ENCODE assay signal across 9 cellular contexts in the genomic region with DNA sequence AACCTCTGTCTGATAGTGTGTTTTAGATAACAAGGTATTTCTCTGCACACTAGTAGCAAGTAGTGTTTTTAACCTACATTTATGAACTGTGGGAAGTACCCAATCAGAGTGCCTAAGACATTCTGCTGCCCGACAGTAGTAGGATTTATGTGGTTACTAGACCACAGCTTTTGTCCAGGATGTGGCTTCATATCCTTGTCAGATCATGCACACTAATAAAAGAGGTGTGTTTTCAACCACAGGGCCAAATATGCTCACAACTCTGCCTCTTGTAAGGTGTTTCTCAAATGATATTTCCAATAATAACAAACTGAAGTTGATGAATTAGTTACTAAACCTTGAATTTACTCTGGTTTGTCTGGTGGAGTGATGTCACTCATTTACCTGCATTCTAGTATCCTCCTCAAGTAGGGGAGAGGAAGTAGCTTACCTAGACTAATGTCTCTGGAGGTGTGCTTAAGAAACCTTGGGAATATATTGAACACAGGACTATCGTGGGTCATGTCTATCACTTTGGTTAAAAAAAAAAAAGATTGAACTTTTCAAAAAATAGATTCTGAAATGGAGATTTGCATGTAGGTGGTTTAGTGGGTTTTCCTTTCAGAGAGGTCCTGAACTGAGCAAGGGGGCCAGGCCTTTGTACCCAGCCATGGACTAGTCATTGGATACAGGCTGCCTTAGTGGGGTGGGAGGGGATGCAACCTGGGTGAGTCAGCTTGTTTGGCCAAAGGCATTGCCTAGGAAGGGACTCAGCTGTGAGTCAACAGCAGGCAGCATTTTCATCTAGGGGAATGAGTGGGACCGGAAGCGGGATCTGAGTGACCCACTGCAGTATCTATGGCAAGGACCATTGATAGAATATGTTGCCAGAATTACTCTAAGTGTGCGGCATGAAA. TPM values are rescaled to one million over a fixed set of nuclear protein-coding genes. Genes with fewer than 3 reads are reported as not detected.
A peak's percentile ranks its signal among the peaks of the same experiment; 100 is the strongest.
DNase-seq lines count a peak whose midpoint lies in the region; ATAC-seq and TF ChIP-seq lines count a peak whose summit lies in the region.
"Had no signal": no experiment of that assay in that cellular context is flagged by ENCODE, and none has a peak within 500 bp of the region (broad histone marks: within the 10 kb centered on the region; RNA-seq: fewer than 3 reads in every experiment).

No MANE protein-coding gene starts in this region.

- H3K9me3 ChIP-seq in IMR-90 (ENCODE audit: control insufficient read depth, insufficient read depth, low read length) (no peaks in the 10 kb centered on the region), Caco-2 (no peaks in the 10 kb centered on the region)

- BruUV-seq in Calu3 (replicated peaks; lab: Mats Ljungman, UMichigan): no TSS peak
- BruUV-seq in IMR-90 (replicated peaks; lab: Mats Ljungman, UMichigan): no TSS peak
- no TSS peak for BruUV-seq in Caco-2 (replicated peaks; lab: Mats Ljungman, UMichigan)

- no peak overlapping the region for H4K8ac ChIP-seq in IMR-90 (ENCODE audit: low read depth in 2 of 2, low read length in 2 of 2)

- dilution Hi-C loops in IMR-90 (cut with HindIII; ENCODE audit: low sequenced_read_pairs, unreplicated experiment): no loop called here

- CTCF ChIA-PET in Calu3 (lab: Charles Lee): interaction anchor here (0.5 to 1.3 kb wide), 4 partner anchors 31 to 539 kb away, joined by 3 to 6 read pairs (median 4); no protein-coding TSS in a partner anchor
- CTCF ChIA-PET in IMR-90 (lab: Yijun Ruan, JAX): no interaction called here
- CTCF ChIA-PET in activated CD4-positive, alpha-beta memory T cell treated with anti-CD3 and anti-CD28 coated beads, Interleukin-2, amount 10 ng/mL, durations not matched to agents 7 days and 5 days (lab: Charles Lee): no interaction called here
- CTCF ChIA-PET in Caco-2 (lab: Charles Lee): no interaction called here

- peak overlapping the region; percentile 46 for H2BK5ac ChIP-seq in IMR-90 (ENCODE audit: low read depth, low read length, poor library complexity, severe bottlenecking)

- peaks cover 22 to 73% of the 10 kb centered on the region in 2 experiments for H3K79me1 ChIP-seq in IMR-90 (ENCODE audit: low read depth in 1 of 2, low read length in 2 of 2)

- no peak overlapping the region for H3K4me3 ChIP-seq in IMR-90 (ENCODE audit: insufficient read depth, low read depth, low read length)
- H3K4me3 ChIP-seq in foreskin fibroblast (ENCODE audit: low read depth in 1 of 2, low read length in 2 of 2): no peak overlapping the region
- no peak overlapping the region for H3K4me3 ChIP-seq in Caco-2 (ENCODE audit: low read depth, low read length)

- no peak overlapping the region for H2BK15ac ChIP-seq in IMR-90 (ENCODE audit: low read depth, low read length)

- no peak overlapping the region for H2BK120ac ChIP-seq in IMR-90 (ENCODE audit: low read depth, low read length)

- intact Hi-C loops in Calu3 (cut with micrococcal nuclease; ENCODE audit: unreplicated experiment) (no loop called here), IMR-90 (cut with micrococcal nuclease) (no loop called here), Caco-2 (cut with micrococcal nuclease; ENCODE audit: unreplicated experiment) (no loop called here)

- in situ Hi-C loops in IMR-90 (cut with MboI; ENCODE audit: low sequenced_read_pairs): no loop called here

- H3K4me2 ChIP-seq in IMR-90 (ENCODE audit: low read depth, low read length): no peak overlapping the region; the same call in 1 of the 2 replicates

- DNase-seq in Calu3 (peak; percentile 58), IMR-90 (peak; percentile 91), foreskin fibroblast (peak; percentile 76 to 81), NCI-H748 (lab: John Stamatoyannopoulos, UW; ENCODE audit: unreplicated experiment) (no peak), Caco-2 (no peak)
- peak; percentile 77 for DNase-seq in activated CD4-positive, alpha-beta memory T cell treated with anti-CD3 and anti-CD28 coated beads, Interleukin-2, amount 10 ng/mL, durations not matched to agents 7 days and 5 days

- H4K91ac ChIP-seq in IMR-90 (ENCODE audit: insufficient read depth, low read depth, low read length): no peak overlapping the region

- H3K9me3 Mint-ChIP-seq in Calu3 (ENCODE audit: low read depth, unreplicated experiment) (no peaks in the 10 kb centered on the region), Caco-2 (ENCODE audit: unreplicated experiment) (no peaks in the 10 kb centered on the region)
- H3K9me3 Mint-ChIP-seq in activated CD4-positive, alpha-beta memory T cell treated with anti-CD3 and anti-CD28 coated beads, Interleukin-2, amount 10 ng/mL, durations not matched to agents 7 days and 5 days: no peaks in the 10 kb centered on the region

- POLR2A ChIA-PET in IMR-90 (lab: Charles Lee; ENCODE audit: unreplicated experiment): no interaction called here
- POLR2A ChIA-PET in activated CD4-positive, alpha-beta memory T cell treated with anti-CD3 and anti-CD28 coated beads, Interleukin-2, amount 10 ng/mL, durations not matched to agents 7 days and 5 days (lab: Charles Lee): interaction anchor here (0.7 to 1.4 kb wide), 8 partner anchors 8 to 139 kb away, joined by 3 to 8 read pairs (median 3); no protein-coding TSS in a partner anchor
- POLR2A ChIA-PET in Caco-2 (lab: Charles Lee): no interaction called here

- H3K27me3 ChIP-seq in IMR-90 (ENCODE audit: control insufficient read depth, insufficient read depth, low read length) (no peaks in the 10 kb centered on the region), Caco-2 (replicated peaks; ENCODE audit: control insufficient read depth, insufficient read depth, low read length) (no peaks in the 10 kb centered on the region)

- H3K4me1 ChIP-seq in IMR-90 (ENCODE audit: control insufficient read depth, insufficient read depth, low read length) (peaks cover 9% of the 10 kb centered on the region), Caco-2 (peaks cover 9% of the 10 kb centered on the region)

- no peak overlapping the region; the same call in 1 of the 2 replicates for H3K23ac ChIP-seq in IMR-90 (ENCODE audit: low read depth, low read length)

- H3K18ac ChIP-seq in IMR-90 (ENCODE audit: low read depth, low read length): no peak overlapping the region

- H2AK5ac ChIP-seq in IMR-90 (ENCODE audit: low read depth, low read length): no peak overlapping the region

- TF ChIP-seq CTCF in Calu3 (IDR thresholded peaks at IDR 0.05; ENCODE audit: unreplicated experiment): no peak
- no peak for TF ChIP-seq CTCF in IMR-90 (conservative IDR thresholded peaks at IDR 0.05; ENCODE audit: low read depth, low read length)
- no peak for TF ChIP-seq CTCF in foreskin fibroblast (IDR thresholded peaks at IDR 0.05; ENCODE audit: low read depth, low read length)
- no peak for TF ChIP-seq CTCF in Caco-2 (IDR thresholded peaks at IDR 0.05; ENCODE audit: insufficient read depth in 1 of 2, low read depth in 1 of 2, low read length in 1 of 2, severe bottlenecking in 1 of 2, unreplicated experiment in 1 of 2)

- peak overlapping the region; percentile 62 for H3K27ac Mint-ChIP-seq in Calu3 (ENCODE audit: unreplicated experiment)
- H3K27ac Mint-ChIP-seq in activated CD4-positive, alpha-beta memory T cell treated with anti-CD3 and anti-CD28 coated beads, Interleukin-2, amount 10 ng/mL, durations not matched to agents 7 days and 5 days: peak overlapping the region; percentile 83
- no peak overlapping the region for H3K27ac Mint-ChIP-seq in Caco-2 (ENCODE audit: unreplicated experiment)

- no peak overlapping the region for H3K4ac ChIP-seq in IMR-90 (ENCODE audit: low read depth, low read length)

- no peaks in the 10 kb centered on the region for H3K27me3 Mint-ChIP-seq in Calu3 (ENCODE audit: unreplicated experiment)
- H3K27me3 Mint-ChIP-seq in activated CD4-positive, alpha-beta memory T cell treated with anti-CD3 and anti-CD28 coated beads, Interleukin-2, amount 10 ng/mL, durations not matched to agents 7 days and 5 days: peaks cover 3% of the 10 kb centered on the region
- H3K27me3 Mint-ChIP-seq in Caco-2 (ENCODE audit: insufficient read depth, unreplicated experiment): no peaks in the 10 kb centered on the region

- TF ChIP-seq POLR2A in IMR-90 (IDR thresholded peaks at IDR 0.05; ENCODE audit: low read depth, low read length): no peak
- TF ChIP-seq POLR2A in GM18505 (IDR thresholded peaks at IDR 0.05; ENCODE audit: borderline replicate concordance, extremely low read depth, insufficient read depth, insufficient read length): no peak

- 57% methylated on average over 3 of the region's 5 CpGs; no CpG with 5 or more reads in 1 of the 2 experiments for WGBS in IMR-90 (ENCODE audit: extremely low coverage in 2 of 2, insufficient read length in 1 of 2), 2 experiments

- H3K4me1 Mint-ChIP-seq in Calu3 (ENCODE audit: low read depth, unreplicated experiment) (peaks cover 31% of the 10 kb centered on the region), Caco-2 (ENCODE audit: low read depth, unreplicated experiment) (peaks cover 5% of the 10 kb centered on the region)
- H3K4me1 Mint-ChIP-seq in activated CD4-positive, alpha-beta memory T cell treated with anti-CD3 and anti-CD28 coated beads, Interleukin-2, amount 10 ng/mL, durations not matched to agents 7 days and 5 days: peaks cover 66% of the 10 kb centered on the region

- no peak overlapping the region for H3K9ac ChIP-seq in IMR-90 (ENCODE audit: low read depth, low read length)

- 0 out of 2 replicates have a peak overlapping the region, but pooled peaks have one; percentile 28 for H2BK20ac ChIP-seq in IMR-90 (ENCODE audit: low read depth, low read length)

- H2AK9ac ChIP-seq in IMR-90 (replicated peaks; ENCODE audit: low read depth, low read length, poor library complexity): no peak overlapping the region

- H4K20me1 ChIP-seq in IMR-90 (ENCODE audit: insufficient read depth, low read length): peaks cover 44% of the 10 kb centered on the region

- H3K56ac ChIP-seq in IMR-90 (ENCODE audit: extremely low read depth, insufficient read depth, low read length): no peak overlapping the region

- ATAC-seq in GM21723 (IDR thresholded peaks at IDR 0.05; ENCODE audit: unreplicated experiment) (peak; percentile 72), IMR-90 (ENCODE audit: low read depth) (peak; percentile 94), GM18505 (IDR thresholded peaks at IDR 0.05; ENCODE audit: unreplicated experiment) (no peak)

- H3K36me3 Mint-ChIP-seq in Calu3 (ENCODE audit: insufficient read depth, unreplicated experiment) (peaks cover 33% of the 10 kb centered on the region), Caco-2 (ENCODE audit: insufficient read depth, unreplicated experiment) (peaks cover 18% of the 10 kb centered on the region)
- peaks cover 22% of the 10 kb centered on the region for H3K36me3 Mint-ChIP-seq in activated CD4-positive, alpha-beta memory T cell treated with anti-CD3 and anti-CD28 coated beads, Interleukin-2, amount 10 ng/mL, durations not matched to agents 7 days and 5 days (ENCODE audit: low read depth)

- peak overlapping the region; percentile 53 for H2AFZ ChIP-seq in IMR-90 (replicated peaks; ENCODE audit: low read length, poor library complexity)

- peaks cover 27% of the 10 kb centered on the region; the same call in 1 of the 2 replicates for H3K9me1 ChIP-seq in IMR-90 (ENCODE audit: insufficient read depth, low read length)

- no peak overlapping the region for H3K27ac ChIP-seq in IMR-90 (ENCODE audit: insufficient read depth, low read length)

- H3K36me3 ChIP-seq in IMR-90 (ENCODE audit: control insufficient read depth, insufficient read depth, low read length) (peaks cover 10% of the 10 kb centered on the region), Caco-2 (ENCODE audit: control insufficient read depth, insufficient read depth, low read length) (no peaks in the 10 kb centered on the region)

- no peak for TF ChIP-seq RAD21 in IMR-90 (IDR thresholded peaks at IDR 0.05; ENCODE audit: low read length)

- no peak overlapping the region for H3K4me3 Mint-ChIP-seq in Calu3 (ENCODE audit: low read depth, unreplicated experiment)
- H3K4me3 Mint-ChIP-seq in activated CD4-positive, alpha-beta memory T cell treated with anti-CD3 and anti-CD28 coated beads, Interleukin-2, amount 10 ng/mL, durations not matched to agents 7 days and 5 days: peak overlapping the region; percentile 32
- H3K4me3 Mint-ChIP-seq in Caco-2 (ENCODE audit: unreplicated experiment): no peak overlapping the region

- no peak overlapping the region for H4K5ac ChIP-seq in IMR-90 (ENCODE audit: low read depth, low read length)

- H3K14ac ChIP-seq in IMR-90 (replicated peaks; ENCODE audit: low read depth, low read length): 0 out of 2 replicates have a peak overlapping the region, but pooled peaks have one; percentile 16

RNA-seq across cellular contexts. Expression of gene FBXW8, which starts 14.1 kb away (rescaled TPM):
- total RNA-seq in Calu3 (2022): 18.1 and 18.2 TPM in 2 replicates
- total RNA-seq in IMR-90 (2012; rRNA removed): 23.6 and 25.8 TPM in 2 replicates
- 18.6 and 20.3 TPM in 2 replicates for polyA plus RNA-seq in IMR-90 (2012; rRNA removed)
- polyA plus RNA-seq in IMR-90 (2012; cell fraction: cytosol; rRNA removed): 10.6 and 17.8 TPM in 2 replicates
- 33.2 and 40.4 TPM in 2 replicates for polyA plus RNA-seq in IMR-90 (2012; cell fraction: nucleus; rRNA removed; ENCODE audit: low replicate concordance)
- 1 to 10 TPM; 7.2 TPM for total RNA-seq in activated CD4-positive, alpha-beta memory T cell treated with anti-CD3 and anti-CD28 coated beads, Interleukin-2, amount 10 ng/mL, durations not matched to agents 7 days and 5 days
- total RNA-seq in Caco-2 (2022): 12.2 and 12.3 TPM in 2 replicates

RNA-seq across cellular contexts. Expression of gene HRK, which starts 43.6 kb away (rescaled TPM):
- 0.12 TPM in 1 of 2 replicates, not detected in the other for total RNA-seq in Calu3 (2022)
- total RNA-seq in IMR-90 (2012; rRNA removed): not detected in 2 replicates
- not detected in 2 replicates for polyA plus RNA-seq in IMR-90 (2012; rRNA removed)
- not detected in 2 replicates for polyA plus RNA-seq in IMR-90 (2012; cell fraction: cytosol; rRNA removed)
- polyA plus RNA-seq in IMR-90 (2012; cell fraction: nucleus; rRNA removed; ENCODE audit: low replicate concordance): not detected in 2 replicates
- total RNA-seq in activated CD4-positive, alpha-beta memory T cell treated with anti-CD3 and anti-CD28 coated beads, Interleukin-2, amount 10 ng/mL, durations not matched to agents 7 days and 5 days: not detected
- total RNA-seq in Caco-2 (2022): 0.61 and 1.3 TPM in 2 replicates
- polyA plus RNA-seq: liver had no signal

Comparison
In these comparisons a context has a peak if more than half of its experiments do, and no peak if none do; other contexts are left out.
1. DNase-seq: peak in Calu3 (single experiment), IMR-90 (single experiment), activated CD4-positive, alpha-beta memory T cell treated with anti-CD3 and anti-CD28 coated beads, Interleukin-2, amount 10 ng/mL, durations not matched to agents 7 days and 5 days (single experiment) and foreskin fibroblast (2 of 2); none in NCI-H748 (single experiment) and Caco-2 (0 of 2).